13 cellular contexts compared by ENCODE assay signal in genomic region chr12:92068441-92068840, GRCh38.
DNase-seq lines count a peak whose midpoint lies in the region; ATAC-seq, FAIRE-seq and TF ChIP-seq lines count a peak whose summit lies in the region.
"Had no signal": no experiment of that assay in that cellular context is flagged by ENCODE, and none has a peak within 500 bp of the region (broad histone marks: within the 10 kb centered on the region; RNA-seq: fewer than 3 reads in every experiment).

No MANE protein-coding gene starts in this region.

- no peak overlapping the region for H3K4me3 ChIP-seq in lower leg skin (ENCODE audit: low read depth, poor library complexity, severe bottlenecking)
- H3K4me3 ChIP-seq: cardiac muscle cell, gastrocnemius medialis, ovary had no signal

- no peak for FAIRE-seq in D721Med (lab: Jason Lieb, UNC)

- intact Hi-C loops in lower leg skin (cut with DNase I; ENCODE audit: low total_unique reads), result no loop called here

- DNase-seq in DMS79 (lab: John Stamatoyannopoulos, UW) (peak; percentile 79), MV-4-11 (lab: John Stamatoyannopoulos, UW) (peak; percentile 12), NCI-H2227 (lab: John Stamatoyannopoulos, UW; ENCODE audit: unreplicated experiment) (peak; percentile 74), iris pigment epithelial cell (ENCODE audit: low read depth) (peak; percentile 51), D721Med (ENCODE audit: insufficient read length, low spot score) (no peak), lower leg skin (ENCODE audit: low spot score in 2 of 2) (no peak)
- DNase-seq: activated naive CD4-positive, alpha-beta T cell treated with anti-CD3 and anti-CD28 coated beads, Interleukin-2, amount 10 ng/mL, durations not matched to agents 7 days and 5 days; gastrocnemius medialis; midbrain; ovary; stimulated activated CD4-positive, alpha-beta T cell treated with anti-CD3 and anti-CD28 coated beads, Interleukin-12 subunit alpha, Interleukin-12 subunit beta, amount 100 ng/mL, for 4 hours had no signal

- no peak for TF ChIP-seq CTCF in D721Med (IDR thresholded peaks at IDR 0.05; ENCODE audit: insufficient read depth, missing control alignments)
- TF ChIP-seq CTCF in lower leg skin (IDR thresholded peaks at IDR 0.05), result no peak

- ATAC-seq in GM21825 (IDR thresholded peaks at IDR 0.05; ENCODE audit: unreplicated experiment), result no peak
- ATAC-seq: gastrocnemius medialis had no signal

- 86 to 93% methylated on average over 1 of the region's 1 CpG for WGBS in lower leg skin, 2 donors

- TF ChIP-seq POLR2A in lower leg skin (IDR thresholded peaks at IDR 0.05), result no peak

Comparison
In these comparisons a context has a peak if more than half of its experiments do, and no peak if none do; other contexts are left out.
1. DNase-seq: peak in DMS79 (single experiment), MV-4-11 (single experiment), NCI-H2227 (single experiment) and iris pigment epithelial cell (single experiment); none in D721Med (single experiment) and lower leg skin (0 of 2).